8 cellular contexts compared by ENCODE assay signal in genomic region chr5:95620870-95621838, GRCh38. TPM values are rescaled to one million over a fixed set of nuclear protein-coding genes. Genes with fewer than 3 reads are reported as not detected.
A peak's percentile ranks its signal among the peaks of the same experiment; 100 is the strongest.
DNase-seq lines count a peak whose midpoint lies in the region; TF ChIP-seq lines count a peak whose summit lies in the region.

No MANE protein-coding gene starts in this region.

- no peak overlapping the region for H2BK5ac ChIP-seq in H9 (ENCODE audit: insufficient read length, low read length)

- DNase-seq in GM12865 (ENCODE audit: low read depth) (peak; percentile 59), H9 (peak; percentile 74), NCI-H1092 treated with DMSO at 0.1 percent for 48 hours (lab: John Stamatoyannopoulos, UW) (peak; percentile 54), erythroblast (lab: John Stamatoyannopoulos, UW) (peak; percentile 67 to 79), transverse colon (peak; percentile 32), HAP-1 (ENCODE audit: low spot score in 2 of 2) (no peak)
- DNase-seq in activated CD8-positive, alpha-beta memory T cell treated with anti-CD3 and anti-CD28 coated beads for 24 hours = peak; percentile 83

- H3K4me1 ChIP-seq in H9 (ENCODE audit: insufficient read depth, low read length) (no peaks in the 10 kb centered on the region), transverse colon (peaks cover 0 to 31% (median 21%) of the 10 kb centered on the region in 4 donors), HAP-1 (no peaks in the 10 kb centered on the region)

- no CpG with 5 or more reads among the region's 92 CpGs for WGBS in H9 (ENCODE audit: extremely low coverage, insufficient read length, low lambda C conversion rate)
- 20 to 40% methylated on average over 1 to 26 of the region's 92 CpGs for WGBS in transverse colon (ENCODE audit: low coverage in 1 of 2), 2 donors

- H3K4me3 ChIP-seq in GM12865 (ENCODE audit: low read depth, low read length) = peak overlapping the region; percentile 63
- peak overlapping the region; percentile 33 to 66 (median 48) for H3K4me3 ChIP-seq in transverse colon
- no peak overlapping the region for H3K4me3 ChIP-seq in HAP-1

- H3K4me3 Mint-ChIP-seq in H9 = peak overlapping the region; percentile 61 to 80
- peak overlapping the region; percentile 82 to 90 (median 86) for H3K4me3 Mint-ChIP-seq in nephron

- TF ChIP-seq EP300 in transverse colon (IDR thresholded peaks at IDR 0.05; ENCODE audit: low read depth) = no peak

- H4K91ac ChIP-seq in H9 (ENCODE audit: insufficient read length, low read depth, low read length) = no peak overlapping the region

- no peak overlapping the region for H2AK5ac ChIP-seq in H9 (ENCODE audit: insufficient read length, low read length)

- H3K36me3 ChIP-seq in transverse colon (no peaks in the 10 kb centered on the region), HAP-1 (replicated peaks) (no peaks in the 10 kb centered on the region)

- no peak overlapping the region for H3T11ph ChIP-seq in H9 (ENCODE audit: low read length)

- no peaks in the 10 kb centered on the region for H3K9me3 ChIP-seq in H9 (ENCODE audit: control insufficient read depth, low read depth, low read length)
- no peaks in the 10 kb centered on the region for H3K9me3 ChIP-seq in transverse colon
- no peaks in the 10 kb centered on the region for H3K9me3 ChIP-seq in HAP-1

- H3K9ac ChIP-seq in H9 (ENCODE audit: extremely low read depth, insufficient read length, low read length) = no peak overlapping the region

- no peak overlapping the region for H3K23ac ChIP-seq in H9 (ENCODE audit: insufficient read length, low read depth, low read length)

- H2BK120ac ChIP-seq in H9 (ENCODE audit: low read depth, low read length, poor library complexity, severe bottlenecking) = no peak overlapping the region

- no peak overlapping the region; the same call in 1 of the 2 replicates for H3K14ac ChIP-seq in H9 (ENCODE audit: insufficient read depth, low read length)

- TF ChIP-seq POLR2A in erythroblast (IDR thresholded peaks at IDR 0.05; ENCODE audit: low read length) (no peak), transverse colon (IDR thresholded peaks at IDR 0.05) (no peak)

- H4K8ac ChIP-seq in H9 (replicated peaks; ENCODE audit: insufficient read length, low read depth, low read length) = no peak overlapping the region

- no peak overlapping the region for H2BK20ac ChIP-seq in H9 (ENCODE audit: low read depth, low read length, poor library complexity, severe bottlenecking)

- H3K79me1 ChIP-seq in H9 (ENCODE audit: insufficient read depth, low read depth, low read length, poor library complexity, severe bottlenecking) = no peaks in the 10 kb centered on the region

- no peak overlapping the region for H3K56ac ChIP-seq in H9 (ENCODE audit: insufficient read length, low read depth, low read length)

- H2BK12ac ChIP-seq in H9 (ENCODE audit: insufficient read length, low read depth, low read length) = no peak overlapping the region

- H2BK15ac ChIP-seq in H9 (ENCODE audit: low read depth, low read length) = no peak overlapping the region

- peak overlapping the region; percentile 18 for H3K18ac ChIP-seq in H9 (ENCODE audit: insufficient read length, low read depth, low read length)

- H3K36me3 Mint-ChIP-seq in H9 (ENCODE audit: insufficient read depth in 1 of 3, low read depth in 3 of 3) (peaks cover 0 to 3% (median 0%) of the 10 kb centered on the region in 3 experiments; a peak in 2 of 7 replicates), nephron (ENCODE audit: low read depth) (no peaks in the 10 kb centered on the region)

- no peaks in the 10 kb centered on the region for H4K20me1 ChIP-seq in H9 (ENCODE audit: control insufficient read depth, insufficient read depth, insufficient read length)

- peak overlapping the region; percentile 62 for H3K4me2 ChIP-seq in H9 (ENCODE audit: insufficient read depth, insufficient read length, low read length)

- no peak overlapping the region for H3K4ac ChIP-seq in H9 (ENCODE audit: low read depth, low read length)

- H3K27ac Mint-ChIP-seq in H9 = no peak overlapping the region
- H3K27ac Mint-ChIP-seq in nephron = peak overlapping the region in 1 of 3 experiments; percentile 58

- in situ Hi-C loops in transverse colon (cut with MboI; ENCODE audit: low pct_ligation_motif_present in 1 of 4, low pct_unique_long_range_greater_than_20kb in 1 of 4, low sequenced_read_pairs in 3 of 4) = no loop called here
- in situ Hi-C loops in HAP-1 (cut with MboI; ENCODE audit: low sequenced_read_pairs) = no loop called here

- H3K4me1 Mint-ChIP-seq in H9 (peaks cover 14% of the 10 kb centered on the region in 2 experiments), nephron (peaks cover 12% of the 10 kb centered on the region)

- intact Hi-C loops in transverse colon (cut with DNase I; ENCODE audit: low total_unique reads) = no loop called here

- H2AFZ ChIP-seq in H9 (ENCODE audit: low read length) = no peak overlapping the region

- H3K27me3 Mint-ChIP-seq in H9 (ENCODE audit: low read depth) (peaks cover 68% of the 10 kb centered on the region), nephron (ENCODE audit: low read depth) (peaks cover 65% of the 10 kb centered on the region)

- H3K9me3 Mint-ChIP-seq in H9 (peaks cover 0 to 5% of the 10 kb centered on the region in 2 experiments; a peak in 2 of 5 replicates), nephron (no peaks in the 10 kb centered on the region)

- H3K27me3 ChIP-seq in H9 (ENCODE audit: insufficient read depth, low read length) = peaks cover 23% of the 10 kb centered on the region
- H3K27me3 ChIP-seq in transverse colon = peaks cover 3% of the 10 kb centered on the region
- no peaks in the 10 kb centered on the region for H3K27me3 ChIP-seq in HAP-1 (ENCODE audit: low read depth)

- H3K27ac ChIP-seq in H9 (ENCODE audit: insufficient read length, low read depth, low read length) (no peak overlapping the region), transverse colon (peak overlapping the region; percentile 44 to 74 (median 57))

- peaks cover 13% of the 10 kb centered on the region for H3K23me2 ChIP-seq in H9 (ENCODE audit: insufficient read length, low read depth, low read length, poor library complexity, severe bottlenecking)

- H4K5ac ChIP-seq in H9 (ENCODE audit: insufficient read length, low read depth, low read length) = no peak overlapping the region

- H3K79me2 ChIP-seq in H9 (ENCODE audit: insufficient read depth, low read length) = no peaks in the 10 kb centered on the region

- TF ChIP-seq CTCF in GM12865 (IDR thresholded peaks at IDR 0.05; ENCODE audit: insufficient read depth, low read depth, low read length, missing control alignments) = peak; percentile 2
- TF ChIP-seq CTCF in H9 (conservative IDR thresholded peaks at IDR 0.05) = no peak
- TF ChIP-seq CTCF in nephron (IDR thresholded peaks at IDR 0.05; ENCODE audit: unreplicated experiment in 3 of 3) = no peak
- no peak for TF ChIP-seq CTCF in transverse colon (IDR thresholded peaks at IDR 0.05)

RNA-seq across cellular contexts. Expression of gene GPR150, which starts 1.3 kb away (rescaled TPM):
- total RNA-seq in H9 (2021) = 0.11 TPM in 1 of 2 replicates, not detected in the other
- under 1 TPM in 2 of 4 donors, not detected in 2; 0.41 to 0.60 TPM for total RNA-seq in transverse colon

RNA-seq across cellular contexts. Expression of gene RFESD, which starts 25.4 kb away (rescaled TPM):
- total RNA-seq in H9 (2021) (1.7 and 2.6 TPM in 2 replicates), transverse colon (1 to 10 TPM in 2 of 4 donors, not detected in 2; 1.1 to 1.4 TPM)

Comparison
In these comparisons a context has a peak if more than half of its experiments do, and no peak if none do; other contexts are left out.
1. DNase-seq: peak in GM12865 (single experiment), H9 (single experiment), NCI-H1092 treated with DMSO at 0.1 percent for 48 hours (single experiment), activated CD8-positive, alpha-beta memory T cell treated with anti-CD3 and anti-CD28 coated beads for 24 hours (single experiment), erythroblast (2 of 2) and transverse colon (single experiment); none in HAP-1 (0 of 2).